15 cellular contexts compared by ENCODE assay signal in the genomic region with DNA sequence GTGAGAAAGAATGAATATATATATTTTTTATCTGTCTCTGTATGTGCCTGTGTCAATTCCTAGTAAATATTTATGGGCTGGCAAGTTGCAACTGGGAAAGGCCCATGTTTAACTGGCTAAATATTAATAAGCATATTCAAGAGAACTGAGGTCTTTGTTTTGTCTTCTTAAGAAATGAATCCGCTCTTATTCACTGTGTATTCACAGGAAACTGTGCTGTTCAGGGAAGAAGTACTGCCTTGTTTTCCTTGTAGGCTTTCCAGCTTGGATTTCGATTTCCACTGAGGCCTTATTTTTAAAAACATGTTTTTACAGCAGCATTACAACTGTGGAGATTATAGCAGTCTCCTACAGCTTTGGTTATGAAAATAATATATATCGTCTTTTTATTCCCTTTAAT.
DNase-seq lines count a peak whose midpoint lies in the region; ATAC-seq lines count a peak whose summit lies in the region.
"Had no signal": no experiment of that assay in that cellular context is flagged by ENCODE, and none has a peak within 500 bp of the region (broad histone marks: within the 10 kb centered on the region; RNA-seq: fewer than 3 reads in every experiment).

No MANE protein-coding gene starts in this region.

- intact Hi-C loops in sciatic nerve (cut with DNase I) = no loop called here

- H3K4me1 Mint-ChIP-seq in activated naive CD4-positive, alpha-beta T cell treated with anti-CD3 and anti-CD28 coated beads, Interleukin-2, amount 10 ng/mL, durations not matched to agents 7 days and 5 days = no peaks in the 10 kb centered on the region

- CTCF ChIA-PET in activated naive CD4-positive, alpha-beta T cell treated with anti-CD3 and anti-CD28 coated beads, Interleukin-2, amount 10 ng/mL, durations not matched to agents 7 days and 5 days (lab: Charles Lee) = no interaction called here

- H3K9me3 Mint-ChIP-seq in activated naive CD4-positive, alpha-beta T cell treated with anti-CD3 and anti-CD28 coated beads, Interleukin-2, amount 10 ng/mL, durations not matched to agents 7 days and 5 days = peaks cover 7% of the 10 kb centered on the region

- DNase-seq in ELR (ENCODE audit: low read depth) (peak; percentile 36), astrocyte of the hippocampus (ENCODE audit: low read depth, low spot score) (peak; percentile 41), foreskin melanocyte (peak; percentile 74), sciatic nerve (ENCODE audit: low spot score) (no peak), NCI-H69 (lab: John Stamatoyannopoulos, UW) (no peak)
- no peak for DNase-seq in activated naive CD4-positive, alpha-beta T cell treated with anti-CD3 and anti-CD28 coated beads, Interleukin-2, amount 10 ng/mL, durations not matched to agents 7 days and 5 days
- DNase-seq: activated CD4-positive, alpha-beta T cell treated with anti-CD3 and anti-CD28 coated beads for 48 hours; activated T-cell treated with anti-CD3 and anti-CD28 coated beads, Interleukin-2, amount 50 U/mL, for 1 hour; AML-193; DMS79 treated with DMSO at 0.1 percent for 48 hours; effector memory CD4-positive, alpha-beta T cell; NCI-H1092; trophoblast cell had no signal

- H3K4me3 Mint-ChIP-seq in activated naive CD4-positive, alpha-beta T cell treated with anti-CD3 and anti-CD28 coated beads, Interleukin-2, amount 10 ng/mL, durations not matched to agents 7 days and 5 days = no peak overlapping the region

- H3K36me3 Mint-ChIP-seq in activated naive CD4-positive, alpha-beta T cell treated with anti-CD3 and anti-CD28 coated beads, Interleukin-2, amount 10 ng/mL, durations not matched to agents 7 days and 5 days = no peaks in the 10 kb centered on the region

- H3K27me3 Mint-ChIP-seq in activated naive CD4-positive, alpha-beta T cell treated with anti-CD3 and anti-CD28 coated beads, Interleukin-2, amount 10 ng/mL, durations not matched to agents 7 days and 5 days = peaks cover 3% of the 10 kb centered on the region

- peak; percentile 65 for ATAC-seq in sciatic nerve
- ATAC-seq in GM18519 (IDR thresholded peaks at IDR 0.05; ENCODE audit: low FRiP score, unreplicated experiment) = no peak
- ATAC-seq in HG03439 (IDR thresholded peaks at IDR 0.05; ENCODE audit: unreplicated experiment) = no peak

- no peak overlapping the region for H3K27ac Mint-ChIP-seq in activated naive CD4-positive, alpha-beta T cell treated with anti-CD3 and anti-CD28 coated beads, Interleukin-2, amount 10 ng/mL, durations not matched to agents 7 days and 5 days

Comparison
In these comparisons a context has a peak if more than half of its experiments do, and no peak if none do; other contexts are left out.
1. DNase-seq: peak in ELR (single experiment), astrocyte of the hippocampus (single experiment) and foreskin melanocyte (single experiment); none in sciatic nerve (single experiment), NCI-H69 (single experiment) and activated naive CD4-positive, alpha-beta T cell treated with anti-CD3 and anti-CD28 coated beads, Interleukin-2, amount 10 ng/mL, durations not matched to agents 7 days and 5 days (single experiment).